8 cellular contexts compared by ENCODE assay signal in the genomic region with DNA sequence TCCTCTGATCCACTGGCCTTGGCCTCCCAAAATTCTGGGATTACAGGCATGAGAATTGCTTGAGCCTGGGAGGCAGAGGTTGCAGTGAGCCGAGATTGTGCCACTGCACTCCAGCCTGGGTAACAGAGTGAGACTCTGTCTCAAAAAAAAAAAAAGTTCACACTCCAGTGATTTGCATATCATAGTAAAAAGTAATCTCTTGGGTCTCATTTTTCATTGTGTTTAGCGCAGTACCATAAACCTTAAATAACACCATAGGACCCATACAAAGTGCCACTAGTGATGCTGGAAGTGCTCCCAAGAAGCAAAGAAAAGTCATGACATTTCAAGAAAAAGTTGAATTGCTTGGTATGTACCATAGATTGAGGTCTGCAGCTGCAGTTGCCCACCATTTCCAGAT. TPM values are rescaled to one million over a fixed set of nuclear protein-coding genes. Genes with fewer than 3 reads are reported as not detected.
A peak's percentile ranks its signal among the peaks of the same experiment; 100 is the strongest.
DNase-seq lines count a peak whose midpoint lies in the region; ATAC-seq, FAIRE-seq and TF ChIP-seq lines count a peak whose summit lies in the region.
"Not testable (repeated sequence)": the region's sequence is repeated elsewhere in the genome, so short reads cannot be mapped to it uniquely, and the experiment has no call there.
"Had no signal": no experiment of that assay in that cellular context is flagged by ENCODE, and none has a peak within 500 bp of the region (broad histone marks: within the 10 kb centered on the region; RNA-seq: fewer than 3 reads in every experiment).

No MANE protein-coding gene starts in this region.

- not testable (repeated sequence) for FAIRE-seq in K562 (lab: Jason Lieb, UNC)

- in situ Hi-C loops in K562 (cut with MboI), result not testable (repeated sequence)

- H3K9me3 ChIP-seq in HEK293 (ENCODE audit: control insufficient read depth, insufficient read depth, low read depth, low read length); Karpas-422 (ENCODE audit: low read length); OCI-LY7 (ENCODE audit: low read length); K562 (replicated peaks; ENCODE audit: control insufficient read depth, insufficient read depth, low read depth, low read length): not testable (repeated sequence)

- not testable (repeated sequence) for H3K27me3 ChIP-seq in Karpas-422 (ENCODE audit: low read length); K562 (ENCODE audit: control insufficient read depth in 2 of 2, insufficient read depth in 2 of 2, low read length in 2 of 2)

- CTCF ChIA-PET in HEK293 (lab: Yijun Ruan, JAX), result interaction anchor here (0.9 kb wide), 1 partner anchor 9 kb away, joined by 6 read pairs; no protein-coding TSS in a partner anchor
- CTCF ChIA-PET in OCI-LY7 (lab: Charles Lee; ENCODE audit: unreplicated experiment); RWPE1 (lab: Yijun Ruan, JAX); K562 (lab: Yijun Ruan, JAX; ENCODE audit: low intra/inter-chr PET ratio): not testable (repeated sequence)

- not testable (repeated sequence) for H3K27ac Mint-ChIP-seq in neural crest cell (ENCODE audit: unreplicated experiment)

- 69% methylated on average over 2 of the region's 2 CpGs for WGBS in K562 (ENCODE audit: insufficient coverage, low coverage, missing lambda C conversion rate)

- TF ChIP-seq RAD21 in K562 (CRISPR knock-in tag; conservative IDR thresholded peaks at IDR 0.05 in 1 of 2, IDR thresholded peaks at IDR 0.05 in 1 of 2), result not testable (repeated sequence)

- not testable (repeated sequence) for H3K36me3 ChIP-seq in HEK293 (ENCODE audit: control insufficient read depth in 2 of 2, insufficient read depth in 1 of 2, low read length in 2 of 2); Karpas-422 (ENCODE audit: insufficient read depth, low read length); OCI-LY7 (ENCODE audit: insufficient read depth, low read length)
- H3K36me3 ChIP-seq in K562 (ENCODE audit: control insufficient read depth, insufficient read depth, low read length), result peaks cover 15% of the 10 kb centered on the region

- H3K9me2 ChIP-seq in Karpas-422 (replicated peaks; ENCODE audit: insufficient read depth, low read length); OCI-LY7 (ENCODE audit: insufficient read depth, low read length): not testable (repeated sequence)

- BruUV-seq in OCI-LY7 (replicated peaks; lab: Mats Ljungman, UMichigan); K562 (replicated peaks; lab: Mats Ljungman, UMichigan): not testable (repeated sequence)

- H3K9ac ChIP-seq in Karpas-422 (ENCODE audit: low read length), result peak overlapping the region; percentile 39; the same call in 1 of the 2 replicates
- not testable (repeated sequence) for H3K9ac ChIP-seq in K562 (ENCODE audit: insufficient read depth in 1 of 2, low read depth in 2 of 2, low read length in 2 of 2)

- intact Hi-C loops in OCI-LY7 (cut with micrococcal nuclease; ENCODE audit: unreplicated experiment); K562 (cut with micrococcal nuclease): not testable (repeated sequence)

- not testable (repeated sequence) for H3K27me3 Mint-ChIP-seq in neural crest cell (ENCODE audit: low read depth)

- not testable (repeated sequence) for TF ChIP-seq POLR2A in K562 (conservative IDR thresholded peaks at IDR 0.05)

- H3K79me2 ChIP-seq in Karpas-422 (ENCODE audit: low read length) (peaks cover 26% of the 10 kb centered on the region), K562 (ENCODE audit: control insufficient read depth, insufficient read depth, low read length) (peaks cover 34% of the 10 kb centered on the region)
- not testable (repeated sequence) for H3K79me2 ChIP-seq in OCI-LY7 (ENCODE audit: insufficient read depth, low read depth, low read length)

- not testable (repeated sequence) for ATAC-seq in K562

- H3K4me1 ChIP-seq in HEK293 (ENCODE audit: control insufficient read depth, insufficient read depth, low read length), result not testable (repeated sequence)
- H3K4me1 ChIP-seq in Karpas-422 (ENCODE audit: low read length) (peaks cover 52% of the 10 kb centered on the region), OCI-LY7 (ENCODE audit: insufficient read depth, low read length, poor library complexity, severe bottlenecking) (peaks cover 30% of the 10 kb centered on the region), K562 (replicated peaks in 1 of 2; ENCODE audit: control insufficient read depth in 2 of 2, insufficient read depth in 2 of 2, low read length in 2 of 2) (peaks cover 13 to 29% of the 10 kb centered on the region in 2 experiments; a peak in 4 of 5 replicates)

- not testable (repeated sequence) for H3K4me3 ChIP-seq in HEK293 (ENCODE audit: low read depth, low read length); OCI-LY7 (ENCODE audit: low read depth, low read length, poor library complexity, severe bottlenecking); K562
- peak overlapping the region; percentile 44 for H3K4me3 ChIP-seq in Karpas-422 (ENCODE audit: low read length)

- TF ChIP-seq CTCF in HEK293 (tag by site-specific recombination; IDR thresholded peaks at IDR 0.05); OCI-LY7 (conservative IDR thresholded peaks at IDR 0.05; ENCODE audit: low read length); RWPE1 (conservative IDR thresholded peaks at IDR 0.05; ENCODE audit: low read depth); K562 (IDR thresholded peaks at IDR 0.05 in 2 of 3, conservative IDR thresholded peaks at IDR 0.05 in 1 of 3; ENCODE audit: insufficient read depth in 2 of 3, low read depth in 1 of 3, low read length in 3 of 3); neural crest cell (conservative IDR thresholded peaks at IDR 0.05): not testable (repeated sequence)

- H2AFZ ChIP-seq in Karpas-422 (ENCODE audit: low read length); OCI-LY7 (ENCODE audit: low read length): not testable (repeated sequence)
- H2AFZ ChIP-seq in K562 (ENCODE audit: low read depth, low read length), result 0 out of 2 replicates have a peak overlapping the region, but pooled peaks have one; percentile 21

- not testable (repeated sequence) for H4K20me1 ChIP-seq in Karpas-422 (ENCODE audit: insufficient read depth, low read depth, low read length); OCI-LY7 (ENCODE audit: insufficient read depth, low read length); K562 (replicated peaks; ENCODE audit: control insufficient read depth, insufficient read depth, low read length)

- not testable (repeated sequence) for H3K9me3 Mint-ChIP-seq in neural crest cell

- DNase-seq in Karpas-422, result peak; percentile 84
- not testable (repeated sequence) for DNase-seq in OCI-LY7 (ENCODE audit: low spot score); RWPE1 (ENCODE audit: low spot score); K562 (ENCODE audit: extremely low read depth in 1 of 4, low spot score in 3 of 4); neural crest cell (ENCODE audit: low read depth, low spot score)

- not testable (repeated sequence) for TF ChIP-seq EP300 in K562 (IDR thresholded peaks at IDR 0.05; ENCODE audit: low read length)

- H3K4me2 ChIP-seq in Karpas-422 (ENCODE audit: low read depth, low read length, poor library complexity, severe bottlenecking), result peak overlapping the region; percentile 71
- H3K4me2 ChIP-seq in OCI-LY7 (ENCODE audit: low read length), result peak overlapping the region; percentile 10; the same call in 1 of the 2 replicates
- peak overlapping the region; percentile 41; the same call in 1 of the 2 replicates for H3K4me2 ChIP-seq in K562 (ENCODE audit: insufficient read depth, low read length)

- H3K9me1 ChIP-seq in K562 (ENCODE audit: control insufficient read depth, insufficient read depth, low read length), result not testable (repeated sequence)

- H3K36me3 Mint-ChIP-seq in neural crest cell (ENCODE audit: low read depth), result peaks cover 16% of the 10 kb centered on the region

- peaks cover 21% of the 10 kb centered on the region for H3K4me1 Mint-ChIP-seq in neural crest cell

- H3K4me3 Mint-ChIP-seq in neural crest cell, result peak overlapping the region; percentile 31

- H3K27ac ChIP-seq in HEK293 (ENCODE audit: extremely low read depth, low read depth, low read length); OCI-LY7 (ENCODE audit: low read depth, low read length, poor library complexity, severe bottlenecking); K562 (ENCODE audit: extremely low read depth, low read depth, low read length): not testable (repeated sequence)
- H3K27ac ChIP-seq in Karpas-422 (ENCODE audit: low read length), result peak overlapping the region; percentile 74
- peak overlapping the region; percentile 32 for H3K27ac ChIP-seq in RWPE1

- POLR2A ChIA-PET in HEK293 (lab: Yijun Ruan, JAX); OCI-LY7 (lab: Charles Lee); RWPE1 (lab: Yijun Ruan, JAX; ENCODE audit: low non-redundant PET); K562 (lab: Yijun Ruan, JAX): not testable (repeated sequence)

RNA-seq across cellular contexts. Expression of gene ZNF785, which starts 4.1 kb away (rescaled TPM):
- total RNA-seq in Karpas-422 (2014; rRNA removed; shearing (Covaris generic); ENCODE audit: low replicate concordance), result 14.9 and 20.8 TPM in 2 replicates
- 6.8 and 9.3 TPM in 2 replicates for total RNA-seq in OCI-LY7 (2014; rRNA removed; shearing (Covaris generic))
- 4.1 and 4.6 TPM in 2 replicates for total RNA-seq in OCI-LY7 (2022)
- 39.3 and 45.4 TPM in 2 replicates for total RNA-seq in K562 (2011; cell fraction: chromatin; rRNA removed; ENCODE audit: low replicate concordance)
- total RNA-seq in K562 (2011; cell fraction: nucleolus; rRNA removed), result 37.5 and 42.2 TPM in 2 replicates
- total RNA-seq in K562 (2011; cell fraction: nucleoplasm; rRNA removed), result 41.3 and 53.4 TPM in 2 replicates
- 6.9 and 7.2 TPM in 2 replicates for total RNA-seq in K562 (2014; rRNA removed)
- total RNA-seq in K562 (2014; rRNA removed; fragmentation: Illumina TruSeq; extraction: Trizol), result 4.6 and 4.8 TPM in 2 replicates
- 6.2 and 6.4 TPM in 2 replicates for total RNA-seq in K562 (2015; rRNA removed; fragmentation: Illumina TruSeq; extraction: Trizol)
- 9.7 and 11.6 TPM in 2 replicates for total RNA-seq in K562 (2021)
- 10.6 and 12.4 TPM in 2 replicates for polyA plus RNA-seq in K562 (2011; rRNA removed)
- polyA plus RNA-seq in K562 (2011; cell fraction: cytosol; rRNA removed), result 10.0 and 13.3 TPM in 2 replicates
- 18.3 and 22.4 TPM in 2 replicates for polyA plus RNA-seq in K562 (2011; cell fraction: nucleus; rRNA removed)
- 6.7 and 11.9 TPM in 2 replicates for polyA plus RNA-seq in K562 (2012)
- polyA plus RNA-seq in K562 (2014; fragmentation: Illumina TruSeq; extraction: Trizol), result 4.7 and 5.0 TPM in 2 replicates
- polyA plus RNA-seq in K562 (2014; fragmentation: Nextera tagmentation; extraction: Ambion mirVana), result under 1 TPM; 0.64 to 0.70 TPM
- polyA plus RNA-seq in K562 (2014; rRNA removed), result 11.0 and 12.4 TPM in 2 replicates
- polyA minus RNA-seq in K562 (2011; rRNA and poly(A)+ RNA removed), result 7.4 and 8.3 TPM in 2 replicates
- 4.4 and 4.9 TPM in 2 replicates for polyA minus RNA-seq in K562 (2011; cell fraction: cytosol; rRNA and poly(A)+ RNA removed)
- 13.5 and 16.0 TPM in 2 replicates for polyA minus RNA-seq in K562 (2011; cell fraction: nucleus; rRNA and poly(A)+ RNA removed)
- 37.6 and 38.3 TPM in 2 replicates for total RNA-seq in neural crest cell
- total RNA-seq: A172 had no signal
- polyA plus RNA-seq: A549 had no signal

RNA-seq across cellular contexts. Expression of gene ZNF688, which starts 18.1 kb away (rescaled TPM):
- 18.0 and 24.9 TPM in 2 replicates for total RNA-seq in Karpas-422 (2014; rRNA removed; shearing (Covaris generic); ENCODE audit: low replicate concordance)
- 17.5 and 19.8 TPM in 2 replicates for total RNA-seq in OCI-LY7 (2014; rRNA removed; shearing (Covaris generic))
- total RNA-seq in OCI-LY7 (2022) (15.0 and 15.3 TPM in 2 replicates), K562 (2014; rRNA removed) (7.7 and 12.9 TPM in 2 replicates), K562 (2014; rRNA removed; fragmentation: Illumina TruSeq; extraction: Trizol) (1.4 and 2.8 TPM in 2 replicates), K562 (2015; rRNA removed; fragmentation: Illumina TruSeq; extraction: Trizol) (4.1 and 5.2 TPM in 2 replicates), K562 (2021) (4.5 and 5.1 TPM in 2 replicates), neural crest cell (13.4 and 14.3 TPM in 2 replicates)
- 3.6 and 5.4 TPM in 2 replicates for total RNA-seq in K562 (2011; cell fraction: chromatin; rRNA removed; ENCODE audit: low replicate concordance)
- total RNA-seq in K562 (2011; cell fraction: nucleolus; rRNA removed), result 6.8 and 7.0 TPM in 2 replicates
- 4.0 and 5.1 TPM in 2 replicates for total RNA-seq in K562 (2011; cell fraction: nucleoplasm; rRNA removed)
- polyA plus RNA-seq in K562 (2011; rRNA removed) (2.4 TPM in 2 replicates), K562 (2014; fragmentation: Illumina TruSeq; extraction: Trizol) (5.4 and 7.0 TPM in 2 replicates), K562 (2014; fragmentation: Nextera tagmentation; extraction: Ambion mirVana) (under 1 TPM; 0.48 TPM), K562 (2014; rRNA removed) (4.6 and 12.5 TPM in 2 replicates)
- polyA plus RNA-seq in K562 (2011; cell fraction: cytosol; rRNA removed), result 2.2 and 5.7 TPM in 2 replicates
- 5.7 and 7.6 TPM in 2 replicates for polyA plus RNA-seq in K562 (2011; cell fraction: nucleus; rRNA removed)
- polyA plus RNA-seq in K562 (2012), result 5.9 and 6.0 TPM in 2 replicates
- 0.53 and 1.1 TPM in 2 replicates for polyA minus RNA-seq in K562 (2011; rRNA and poly(A)+ RNA removed)
- 1.2 and 4.2 TPM in 2 replicates for polyA minus RNA-seq in K562 (2011; cell fraction: cytosol; rRNA and poly(A)+ RNA removed)
- polyA minus RNA-seq in K562 (2011; cell fraction: nucleus; rRNA and poly(A)+ RNA removed), result 2.8 and 4.2 TPM in 2 replicates

RNA-seq across cellular contexts. Expression of gene ZNF689, which starts 20.6 kb away (rescaled TPM):
- 6.9 and 7.5 TPM in 2 replicates for total RNA-seq in Karpas-422 (2014; rRNA removed; shearing (Covaris generic); ENCODE audit: low replicate concordance)
- total RNA-seq in OCI-LY7 (2014; rRNA removed; shearing (Covaris generic)), result 13.1 and 15.0 TPM in 2 replicates
- total RNA-seq in OCI-LY7 (2022) (15.5 and 16.7 TPM in 2 replicates), K562 (2014; rRNA removed) (11.4 and 14.6 TPM in 2 replicates), K562 (2014; rRNA removed; fragmentation: Illumina TruSeq; extraction: Trizol) (8.4 and 8.7 TPM in 2 replicates), K562 (2015; rRNA removed; fragmentation: Illumina TruSeq; extraction: Trizol) (12.0 and 12.1 TPM in 2 replicates), K562 (2021) (15.4 and 16.9 TPM in 2 replicates), neural crest cell (23.0 and 23.2 TPM in 2 replicates)
- 6.2 and 13.7 TPM in 2 replicates for total RNA-seq in K562 (2011; cell fraction: chromatin; rRNA removed; ENCODE audit: low replicate concordance)
- 11.6 and 16.5 TPM in 2 replicates for total RNA-seq in K562 (2011; cell fraction: nucleolus; rRNA removed)
- 7.8 and 9.5 TPM in 2 replicates for total RNA-seq in K562 (2011; cell fraction: nucleoplasm; rRNA removed)
- polyA plus RNA-seq in K562 (2011; rRNA removed) (8.0 and 9.6 TPM in 2 replicates), K562 (2014; fragmentation: Illumina TruSeq; extraction: Trizol) (11.6 and 12.3 TPM in 2 replicates), K562 (2014; fragmentation: Nextera tagmentation; extraction: Ambion mirVana) (1 to 10 TPM; 5.4 to 5.7 TPM), K562 (2014; rRNA removed) (10.2 and 10.8 TPM in 2 replicates)
- polyA plus RNA-seq in K562 (2011; cell fraction: cytosol; rRNA removed), result 8.9 and 19.1 TPM in 2 replicates
- polyA plus RNA-seq in K562 (2011; cell fraction: nucleus; rRNA removed), result 8.3 and 9.8 TPM in 2 replicates
- polyA plus RNA-seq in K562 (2012), result 7.8 and 9.0 TPM in 2 replicates
- polyA minus RNA-seq in K562 (2011; rRNA and poly(A)+ RNA removed), result 8.2 and 10.0 TPM in 2 replicates
- 11.1 TPM in 2 replicates for polyA minus RNA-seq in K562 (2011; cell fraction: cytosol; rRNA and poly(A)+ RNA removed)
- 7.8 and 8.9 TPM in 2 replicates for polyA minus RNA-seq in K562 (2011; cell fraction: nucleus; rRNA and poly(A)+ RNA removed)

RNA-seq across cellular contexts. Expression of gene ZNF764, which starts 31.4 kb away (rescaled TPM):
- 7.0 and 15.8 TPM in 2 replicates for total RNA-seq in Karpas-422 (2014; rRNA removed; shearing (Covaris generic); ENCODE audit: low replicate concordance)
- 10.5 and 14.6 TPM in 2 replicates for total RNA-seq in OCI-LY7 (2014; rRNA removed; shearing (Covaris generic))
- total RNA-seq in OCI-LY7 (2022), result 12.8 and 13.8 TPM in 2 replicates
- total RNA-seq in K562 (2011; cell fraction: chromatin; rRNA removed; ENCODE audit: low replicate concordance), result 7.9 and 19.4 TPM in 2 replicates
- 19.1 and 19.7 TPM in 2 replicates for total RNA-seq in K562 (2011; cell fraction: nucleolus; rRNA removed)
- total RNA-seq in K562 (2011; cell fraction: nucleoplasm; rRNA removed), result 15.4 and 16.3 TPM in 2 replicates
- total RNA-seq in K562 (2014; rRNA removed), result 9.5 and 9.8 TPM in 2 replicates
- total RNA-seq in K562 (2014; rRNA removed; fragmentation: Illumina TruSeq; extraction: Trizol), result 2.4 and 2.5 TPM in 2 replicates
- total RNA-seq in K562 (2015; rRNA removed; fragmentation: Illumina TruSeq; extraction: Trizol), result 4.1 and 4.6 TPM in 2 replicates
- total RNA-seq in K562 (2021), result 10.1 and 11.1 TPM in 2 replicates
- polyA plus RNA-seq in K562 (2011; rRNA removed), result 3.9 and 7.1 TPM in 2 replicates
- 11.4 and 13.8 TPM in 2 replicates for polyA plus RNA-seq in K562 (2011; cell fraction: cytosol; rRNA removed)
- 15.5 and 22.5 TPM in 2 replicates for polyA plus RNA-seq in K562 (2011; cell fraction: nucleus; rRNA removed)
- polyA plus RNA-seq in K562 (2012), result 5.2 and 7.9 TPM in 2 replicates
- 4.1 and 4.3 TPM in 2 replicates for polyA plus RNA-seq in K562 (2014; fragmentation: Illumina TruSeq; extraction: Trizol)
- under 1 TPM; 0.69 to 0.81 TPM for polyA plus RNA-seq in K562 (2014; fragmentation: Nextera tagmentation; extraction: Ambion mirVana)
- 8.7 and 10.0 TPM in 2 replicates for polyA plus RNA-seq in K562 (2014; rRNA removed)
- polyA minus RNA-seq in K562 (2011; rRNA and poly(A)+ RNA removed), result 1.5 and 1.9 TPM in 2 replicates
- 3.7 and 7.2 TPM in 2 replicates for polyA minus RNA-seq in K562 (2011; cell fraction: cytosol; rRNA and poly(A)+ RNA removed)
- polyA minus RNA-seq in K562 (2011; cell fraction: nucleus; rRNA and poly(A)+ RNA removed), result 6.1 and 7.3 TPM in 2 replicates
- 20.7 and 22.3 TPM in 2 replicates for total RNA-seq in neural crest cell

RNA-seq across cellular contexts. Expression of gene ZNF747, which starts 54.9 kb away (rescaled TPM):
- 9.8 and 16.9 TPM in 2 replicates for total RNA-seq in Karpas-422 (2014; rRNA removed; shearing (Covaris generic); ENCODE audit: low replicate concordance)
- 15.7 and 22.2 TPM in 2 replicates for total RNA-seq in OCI-LY7 (2014; rRNA removed; shearing (Covaris generic))
- 17.2 and 20.8 TPM in 2 replicates for total RNA-seq in OCI-LY7 (2022)
- 4.0 and 9.9 TPM in 2 replicates for total RNA-seq in K562 (2011; cell fraction: chromatin; rRNA removed; ENCODE audit: low replicate concordance)
- total RNA-seq in K562 (2011; cell fraction: nucleolus; rRNA removed), result 9.9 and 10.3 TPM in 2 replicates
- total RNA-seq in K562 (2011; cell fraction: nucleoplasm; rRNA removed), result 6.3 and 6.5 TPM in 2 replicates
- 1.5 and 3.3 TPM in 2 replicates for total RNA-seq in K562 (2014; rRNA removed)
- 1.0 and 1.3 TPM in 2 replicates for total RNA-seq in K562 (2014; rRNA removed; fragmentation: Illumina TruSeq; extraction: Trizol)
- 2.0 and 2.1 TPM in 2 replicates for total RNA-seq in K562 (2015; rRNA removed; fragmentation: Illumina TruSeq; extraction: Trizol)
- 3.2 and 3.4 TPM in 2 replicates for total RNA-seq in K562 (2021)
- polyA plus RNA-seq in K562 (2011; rRNA removed), result 1.9 and 2.8 TPM in 2 replicates
- polyA plus RNA-seq in K562 (2011; cell fraction: cytosol; rRNA removed), result 3.0 and 3.6 TPM in 2 replicates
- 2.8 and 3.5 TPM in 2 replicates for polyA plus RNA-seq in K562 (2011; cell fraction: nucleus; rRNA removed)
- polyA plus RNA-seq in K562 (2012), result 1.7 and 1.9 TPM in 2 replicates
- polyA plus RNA-seq in K562 (2014; fragmentation: Illumina TruSeq; extraction: Trizol), result 1.5 and 1.9 TPM in 2 replicates
- under 1 TPM; 0.14 to 0.27 TPM for polyA plus RNA-seq in K562 (2014; fragmentation: Nextera tagmentation; extraction: Ambion mirVana)
- polyA plus RNA-seq in K562 (2014; rRNA removed), result 1.7 and 3.3 TPM in 2 replicates
- polyA minus RNA-seq in K562 (2011; rRNA and poly(A)+ RNA removed), result 2.1 and 3.3 TPM in 2 replicates
- 1.6 and 4.7 TPM in 2 replicates for polyA minus RNA-seq in K562 (2011; cell fraction: cytosol; rRNA and poly(A)+ RNA removed)
- 3.9 and 7.7 TPM in 2 replicates for polyA minus RNA-seq in K562 (2011; cell fraction: nucleus; rRNA and poly(A)+ RNA removed)
- 10.5 and 11.3 TPM in 2 replicates for total RNA-seq in neural crest cell

Comparison
In these comparisons a context has a peak if more than half of its experiments do, and no peak if none do; other contexts are left out.
1. H3K4me2 ChIP-seq: peak in every context shown above with its lines; median percentile 71 in Karpas-422; 41 in K562; 10 in OCI-LY7.